In the genomic region with DNA sequence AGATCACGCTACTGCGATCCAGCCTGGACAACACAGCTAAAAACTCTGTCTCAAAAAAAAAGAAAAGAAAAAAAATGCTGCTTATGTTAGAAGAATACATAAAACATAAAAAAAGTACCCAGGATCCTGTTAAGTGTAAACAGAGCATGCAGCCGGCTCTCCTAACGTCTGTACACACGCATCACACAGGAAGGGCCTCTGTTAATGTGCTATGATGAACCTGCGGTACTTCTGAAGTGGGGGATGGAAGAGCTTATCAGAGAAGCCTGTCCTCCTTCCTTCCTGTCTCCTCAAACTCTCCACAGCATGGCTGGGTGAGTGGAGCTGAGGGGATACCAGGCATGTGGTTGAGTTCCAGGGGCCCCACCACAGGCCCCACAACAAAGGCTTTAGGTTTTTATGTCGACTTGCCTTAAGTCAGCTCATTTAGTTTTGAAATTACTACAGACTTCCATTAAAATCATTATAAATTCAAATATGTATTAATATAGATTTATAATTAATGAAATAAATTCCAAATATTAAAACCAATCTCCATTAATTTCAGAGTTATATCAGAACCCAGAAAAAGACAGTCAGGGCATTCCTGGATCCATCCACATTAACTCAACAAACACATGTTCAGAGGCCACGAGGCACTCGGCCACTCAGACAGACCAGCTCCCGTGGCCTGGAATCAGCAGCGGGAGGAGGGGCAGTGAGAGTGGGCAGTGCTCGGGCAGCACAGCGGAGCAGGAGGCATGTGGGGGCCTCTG, we compare ENCODE assay signal across 11 cellular contexts. TPM values are rescaled to one million over a fixed set of nuclear protein-coding genes. Genes with fewer than 3 reads are reported as not detected.
DNase-seq lines count a peak whose midpoint lies in the region; ATAC-seq and TF ChIP-seq lines count a peak whose summit lies in the region.
"Had no signal": no experiment of that assay in that cellular context is flagged by ENCODE, and none has a peak within 500 bp of the region (broad histone marks: within the 10 kb centered on the region; RNA-seq: fewer than 3 reads in every experiment).

No MANE protein-coding gene starts in this region.

- DNase-seq in DMS153 (lab: John Stamatoyannopoulos, UW): peak; percentile 60
- peak in 4 of 5 experiments; percentile 39 to 95 (median 81) for DNase-seq in T-helper 2 cell
- DNase-seq in activated T-cell treated with anti-CD3 and anti-CD28 coated beads, Interleukin-2, amount 50 U/mL, for 72 hours: peak; percentile 68 to 82
- DNase-seq in natural killer cell: peak; percentile 55
- no peak for DNase-seq in NCI-H1105 treated with DMSO at 0.1 percent for 48 hours (lab: John Stamatoyannopoulos, UW)
- DNase-seq in suprapubic skin (ENCODE audit: low spot score in 2 of 2): no peak
- DNase-seq: endodermal cell, nephron progenitor cell had no signal

- no peak for TF ChIP-seq CTCF in natural killer cell (IDR thresholded peaks at IDR 0.05)
- TF ChIP-seq CTCF in suprapubic skin (IDR thresholded peaks at IDR 0.05): no peak

- no peak for TF ChIP-seq EP300 in suprapubic skin (IDR thresholded peaks at IDR 0.05)

- H3K9me3 ChIP-seq in suprapubic skin: no peaks in the 10 kb centered on the region

- no peaks in the 10 kb centered on the region for H3K9me3 Mint-ChIP-seq in activated T-cell treated with anti-CD3 and anti-CD28 coated beads, Interleukin-2, amount 50 U/mL, for 72 hours
- H3K9me3 Mint-ChIP-seq in natural killer cell: no peaks in the 10 kb centered on the region
- H3K9me3 Mint-ChIP-seq: endodermal cell, nephron progenitor cell had no signal

- 87% methylated on average over 13 of the region's 13 CpGs for WGBS in suprapubic skin

- intact Hi-C loops in natural killer cell (cut with micrococcal nuclease): loop anchor here (10.0 kb wide), 1 partner anchor 54 kb away; no protein-coding TSS in a partner anchor

- peaks cover 2 to 11% of the 10 kb centered on the region in 2 donors for H3K36me3 Mint-ChIP-seq in activated T-cell treated with anti-CD3 and anti-CD28 coated beads, Interleukin-2, amount 50 U/mL, for 72 hours (ENCODE audit: insufficient read depth in 2 of 2)
- no peaks in the 10 kb centered on the region for H3K36me3 Mint-ChIP-seq in natural killer cell

- H3K27me3 Mint-ChIP-seq in activated T-cell treated with anti-CD3 and anti-CD28 coated beads, Interleukin-2, amount 50 U/mL, for 72 hours (ENCODE audit: low read depth): no peaks in the 10 kb centered on the region
- no peaks in the 10 kb centered on the region for H3K27me3 Mint-ChIP-seq in natural killer cell (ENCODE audit: low read depth in 2 of 2)

- peaks cover 18% of the 10 kb centered on the region for H3K36me3 ChIP-seq in suprapubic skin

- peaks cover 10% of the 10 kb centered on the region for H3K4me1 ChIP-seq in suprapubic skin

- no peak for TF ChIP-seq POLR2A in suprapubic skin (IDR thresholded peaks at IDR 0.05)

- H3K27ac ChIP-seq in suprapubic skin: no peak overlapping the region

- H3K4me1 Mint-ChIP-seq in activated T-cell treated with anti-CD3 and anti-CD28 coated beads, Interleukin-2, amount 50 U/mL, for 72 hours (ENCODE audit: low read depth): peaks cover 76% of the 10 kb centered on the region
- peaks cover 8 to 36% of the 10 kb centered on the region in 2 donors for H3K4me1 Mint-ChIP-seq in natural killer cell

- peak overlapping the region; percentile 66 for H3K27ac Mint-ChIP-seq in activated T-cell treated with anti-CD3 and anti-CD28 coated beads, Interleukin-2, amount 50 U/mL, for 72 hours
- peak overlapping the region; percentile 81 to 90 for H3K27ac Mint-ChIP-seq in natural killer cell
- H3K27ac Mint-ChIP-seq: endodermal cell, nephron progenitor cell had no signal

- peak; percentile 79 to 83 for ATAC-seq in activated T-cell treated with anti-CD3 and anti-CD28 coated beads, Interleukin-2, amount 50 U/mL, for 72 hours (replicated peaks in 1 of 2)
- ATAC-seq in natural killer cell: peak; percentile 98 to 99 (median 99)
- ATAC-seq in GM21423 (IDR thresholded peaks at IDR 0.05; ENCODE audit: unreplicated experiment): no peak
- no peak for ATAC-seq in HG02870 (IDR thresholded peaks at IDR 0.05; ENCODE audit: unreplicated experiment)
- ATAC-seq: Panc1 had no signal

- no peaks in the 10 kb centered on the region for H3K27me3 ChIP-seq in suprapubic skin

- no peak overlapping the region for H3K4me3 ChIP-seq in suprapubic skin

- H3K4me3 Mint-ChIP-seq in activated T-cell treated with anti-CD3 and anti-CD28 coated beads, Interleukin-2, amount 50 U/mL, for 72 hours: peak overlapping the region; percentile 51 to 72
- H3K4me3 Mint-ChIP-seq in natural killer cell: peak overlapping the region; percentile 67
- H3K4me3 Mint-ChIP-seq: endodermal cell, nephron progenitor cell had no signal

RNA-seq across cellular contexts. Expression of a gene that starts 11.7 kb away (rescaled TPM):
- 10 to 100 TPM; 76.9 to 78.8 TPM for total RNA-seq in activated T-cell treated with anti-CD3 and anti-CD28 coated beads, Interleukin-2, amount 50 U/mL, for 72 hours
- total RNA-seq in natural killer cell (10 to 100 TPM; 69.7 to 79.2 (median 75.1) TPM), suprapubic skin (10 to 100 TPM; 16.1 to 29.8 (median 20.3) TPM)

RNA-seq across cellular contexts. Expression of a gene that starts 27.9 kb away (rescaled TPM):
- total RNA-seq in activated T-cell treated with anti-CD3 and anti-CD28 coated beads, Interleukin-2, amount 50 U/mL, for 72 hours: 10 to 100 TPM; 42.8 to 74.5 TPM
- total RNA-seq in natural killer cell (100 to 1,000 TPM; 172 to 365 (median 296) TPM), suprapubic skin (1 to 10 TPM; 3.6 to 7.6 (median 4.5) TPM)

Comparison
In these comparisons a context has a peak if more than half of its experiments do, and no peak if none do; other contexts are left out.
1. DNase-seq: peak in DMS153 (single experiment), T-helper 2 cell (4 of 5), activated T-cell treated with anti-CD3 and anti-CD28 coated beads, Interleukin-2, amount 50 U/mL, for 72 hours (2 of 2) and natural killer cell (single experiment); none in NCI-H1105 treated with DMSO at 0.1 percent for 48 hours (single experiment) and suprapubic skin (0 of 2).
2. ATAC-seq: peak in activated T-cell treated with anti-CD3 and anti-CD28 coated beads, Interleukin-2, amount 50 U/mL, for 72 hours (2 of 2) and natural killer cell (3 of 3); none in GM21423 (single experiment) and HG02870 (single experiment).
3. RNA of a gene that starts 27.9 kb away (total RNA-seq): 172 to 365 TPM in natural killer cell and 42.8 to 74.5 TPM in activated T-cell treated with anti-CD3 and anti-CD28 coated beads, Interleukin-2, amount 50 U/mL, for 72 hours; 3.6 to 7.6 TPM in suprapubic skin; every median in the first group is over 4 times any median in the second.